Comparison of ENCODE assay signal across 8 cellular contexts in genomic region chr17:39927928-39928867, GRCh38. TPM values are rescaled to one million over a fixed set of nuclear protein-coding genes. Genes with fewer than 3 reads are reported as not detected.
A peak's percentile ranks its signal among the peaks of the same experiment; 100 is the strongest.
DNase-seq lines count a peak whose midpoint lies in the region; ATAC-seq, FAIRE-seq and TF ChIP-seq lines count a peak whose summit lies in the region.

No MANE protein-coding gene starts in this region.

- no peaks in the 10 kb centered on the region for H3K27me3 Mint-ChIP-seq in activated CD4-positive, alpha-beta T cell treated with anti-CD3 and anti-CD28 coated beads, Interleukin-2, amount 10 ng/mL, durations not matched to agents 7 days and 5 days
- no peaks in the 10 kb centered on the region for H3K27me3 Mint-ChIP-seq in astrocyte (ENCODE audit: low read depth, unreplicated experiment)
- H3K27me3 Mint-ChIP-seq in stimulated activated memory B cell treated with anti-CD40 and anti-IgM and Interleukin-4, amounts not matched to agents 10 μg/mL and 1 μg/mL and 100 μg/mL, for 72 hours, result no peaks in the 10 kb centered on the region

- H4K20me1 ChIP-seq in astrocyte (ENCODE audit: insufficient read depth, low read length), result peaks cover 37% of the 10 kb centered on the region

- peaks cover 46% of the 10 kb centered on the region for H3K4me1 Mint-ChIP-seq in activated CD4-positive, alpha-beta T cell treated with anti-CD3 and anti-CD28 coated beads, Interleukin-2, amount 10 ng/mL, durations not matched to agents 7 days and 5 days
- peaks cover 30% of the 10 kb centered on the region for H3K4me1 Mint-ChIP-seq in astrocyte (ENCODE audit: low read depth, unreplicated experiment)
- H3K4me1 Mint-ChIP-seq in stimulated activated memory B cell treated with anti-CD40 and anti-IgM and Interleukin-4, amounts not matched to agents 10 μg/mL and 1 μg/mL and 100 μg/mL, for 72 hours, result peaks cover 62% of the 10 kb centered on the region

- peak overlapping the region; percentile 49 for H3K27ac ChIP-seq in HL-60 (replicated peaks)
- peak overlapping the region; percentile 98 for H3K27ac ChIP-seq in astrocyte (ENCODE audit: low read depth, low read length)

- H3K79me2 ChIP-seq in astrocyte (ENCODE audit: insufficient read depth, low read length), result peaks cover 39% of the 10 kb centered on the region

- TF ChIP-seq CTCF in HL-60 (IDR thresholded peaks at IDR 0.05; ENCODE audit: insufficient read depth, low read length), result no peak
- TF ChIP-seq CTCF in astrocyte (IDR thresholded peaks at IDR 0.05; ENCODE audit: insufficient read depth, low read depth, low read length), result no peak

- H3K4me3 ChIP-seq in HL-60 (replicated peaks; ENCODE audit: insufficient read depth, low read length) (peak overlapping the region; percentile 94), astrocyte (ENCODE audit: insufficient read depth, low read depth, low read length) (peak overlapping the region; percentile 81)

- no peaks in the 10 kb centered on the region for H3K9me3 Mint-ChIP-seq in activated CD4-positive, alpha-beta T cell treated with anti-CD3 and anti-CD28 coated beads, Interleukin-2, amount 10 ng/mL, durations not matched to agents 7 days and 5 days
- H3K9me3 Mint-ChIP-seq in astrocyte (ENCODE audit: unreplicated experiment), result no peaks in the 10 kb centered on the region
- H3K9me3 Mint-ChIP-seq in stimulated activated memory B cell treated with anti-CD40 and anti-IgM and Interleukin-4, amounts not matched to agents 10 μg/mL and 1 μg/mL and 100 μg/mL, for 72 hours, result no peaks in the 10 kb centered on the region

- FAIRE-seq in astrocyte (lab: Jason Lieb, UNC), result no peak

- H3K4me2 ChIP-seq in astrocyte (ENCODE audit: low read length), result peak overlapping the region; percentile 100

- H3K27ac Mint-ChIP-seq in activated CD4-positive, alpha-beta T cell treated with anti-CD3 and anti-CD28 coated beads, Interleukin-2, amount 10 ng/mL, durations not matched to agents 7 days and 5 days, result peak overlapping the region; percentile 97
- peak overlapping the region; percentile 93 for H3K27ac Mint-ChIP-seq in astrocyte (ENCODE audit: unreplicated experiment)
- peak overlapping the region; percentile 87 for H3K27ac Mint-ChIP-seq in stimulated activated memory B cell treated with anti-CD40 and anti-IgM and Interleukin-4, amounts not matched to agents 10 μg/mL and 1 μg/mL and 100 μg/mL, for 72 hours

- H3K27me3 ChIP-seq in HL-60 (ENCODE audit: insufficient read depth, poor library complexity, severe bottlenecking), result no peaks in the 10 kb centered on the region
- no peaks in the 10 kb centered on the region for H3K27me3 ChIP-seq in astrocyte (ENCODE audit: insufficient read depth, low read length)

- H3K36me3 Mint-ChIP-seq in activated CD4-positive, alpha-beta T cell treated with anti-CD3 and anti-CD28 coated beads, Interleukin-2, amount 10 ng/mL, durations not matched to agents 7 days and 5 days (ENCODE audit: low read depth), result peaks cover 22% of the 10 kb centered on the region
- peaks cover 5% of the 10 kb centered on the region for H3K36me3 Mint-ChIP-seq in astrocyte (ENCODE audit: low read depth, unreplicated experiment)
- H3K36me3 Mint-ChIP-seq in stimulated activated memory B cell treated with anti-CD40 and anti-IgM and Interleukin-4, amounts not matched to agents 10 μg/mL and 1 μg/mL and 100 μg/mL, for 72 hours, result peaks cover 10% of the 10 kb centered on the region

- DNase-seq in activated CD4-positive, alpha-beta T cell treated with anti-CD3 and anti-CD28 coated beads, Interleukin-2, amount 10 ng/mL, durations not matched to agents 7 days and 5 days, result no peak
- no peak for DNase-seq in activated CD4-positive, alpha-beta T cell treated with anti-CD3 and anti-CD28 coated beads, Interleukin-2, amount 50 U/mL, for 1 hour
- no peak for DNase-seq in HL-60 (ENCODE audit: low read depth in 1 of 2, low spot score in 1 of 2)
- no peak for DNase-seq in astrocyte (ENCODE audit: low read depth)
- DNase-seq in iPS-NIHi7 (ENCODE audit: extremely low spot score), result peak; percentile 74
- no peak for DNase-seq in NCI-H69 (lab: John Stamatoyannopoulos, UW)
- no peak for DNase-seq in cerebellar cortex (ENCODE audit: low spot score)

- POLR2A ChIA-PET in activated CD4-positive, alpha-beta T cell treated with anti-CD3 and anti-CD28 coated beads, Interleukin-2, amount 10 ng/mL, durations not matched to agents 7 days and 5 days (lab: Charles Lee), result interaction anchor here (0.6 kb wide), 1 partner anchor 173 kb away, joined by 4 read pairs; no protein-coding TSS in a partner anchor

- CTCF ChIA-PET in activated CD4-positive, alpha-beta T cell treated with anti-CD3 and anti-CD28 coated beads, Interleukin-2, amount 10 ng/mL, durations not matched to agents 7 days and 5 days (lab: Charles Lee), result interaction anchor here (0.6 to 1.8 kb wide), 5 partner anchors 10 to 283 kb away, joined by 3 to 5 read pairs (median 3); no protein-coding TSS in a partner anchor

- H3K36me3 ChIP-seq in astrocyte (ENCODE audit: insufficient read depth, low read length), result no peaks in the 10 kb centered on the region

- no peaks in the 10 kb centered on the region for H3K9me3 ChIP-seq in astrocyte (ENCODE audit: insufficient read depth, low read depth, low read length)

- H2AFZ ChIP-seq in astrocyte (ENCODE audit: low read depth, low read length), result peak overlapping the region; percentile 66

- peak; percentile 24 for ATAC-seq in stimulated activated memory B cell treated with anti-CD40 and anti-IgM and Interleukin-4, amounts not matched to agents 10 μg/mL and 1 μg/mL and 100 μg/mL, for 72 hours

- peaks cover 51% of the 10 kb centered on the region for H3K4me1 ChIP-seq in astrocyte (ENCODE audit: insufficient read depth, low read length)

- peak overlapping the region; percentile 87 for H3K9ac ChIP-seq in astrocyte (ENCODE audit: low read length)

- H3K4me3 Mint-ChIP-seq in activated CD4-positive, alpha-beta T cell treated with anti-CD3 and anti-CD28 coated beads, Interleukin-2, amount 10 ng/mL, durations not matched to agents 7 days and 5 days, result peak overlapping the region; percentile 84
- H3K4me3 Mint-ChIP-seq in astrocyte (ENCODE audit: unreplicated experiment), result peak overlapping the region; percentile 89
- H3K4me3 Mint-ChIP-seq in stimulated activated memory B cell treated with anti-CD40 and anti-IgM and Interleukin-4, amounts not matched to agents 10 μg/mL and 1 μg/mL and 100 μg/mL, for 72 hours, result peak overlapping the region; percentile 86

RNA-seq across cellular contexts. Expression of gene LRRC3C, which starts 0.7 kb away (rescaled TPM):
- total RNA-seq in activated CD4-positive, alpha-beta T cell treated with anti-CD3 and anti-CD28 coated beads, Interleukin-2, amount 10 ng/mL, durations not matched to agents 7 days and 5 days, result not detected
- not detected in 2 replicates for total RNA-seq in astrocyte

RNA-seq across cellular contexts. Expression of gene ORMDL3, which starts 0.8 kb away (rescaled TPM):
- total RNA-seq in activated CD4-positive, alpha-beta T cell treated with anti-CD3 and anti-CD28 coated beads, Interleukin-2, amount 10 ng/mL, durations not matched to agents 7 days and 5 days, result 100 to 1,000 TPM; 152 TPM
- 65.3 and 70.2 TPM in 2 replicates for total RNA-seq in astrocyte

RNA-seq across cellular contexts. Expression of gene GSDMB, which starts 9.8 kb away (rescaled TPM):
- total RNA-seq in activated CD4-positive, alpha-beta T cell treated with anti-CD3 and anti-CD28 coated beads, Interleukin-2, amount 10 ng/mL, durations not matched to agents 7 days and 5 days, result 10 to 100 TPM; 55.4 to 63.1 TPM
- total RNA-seq in astrocyte, result 12.1 and 12.4 TPM in 2 replicates

RNA-seq across cellular contexts. Expression of gene GSDMA, which starts 34.6 kb away (rescaled TPM):
- 1 to 10 TPM in 1 of 2 experiments, under 1 TPM in 1; 0.89 to 1.5 TPM for total RNA-seq in activated CD4-positive, alpha-beta T cell treated with anti-CD3 and anti-CD28 coated beads, Interleukin-2, amount 10 ng/mL, durations not matched to agents 7 days and 5 days
- total RNA-seq in astrocyte, result not detected in 2 replicates

RNA-seq across cellular contexts. Expression of gene PSMD3, which starts 52.4 kb away (rescaled TPM):
- 10 to 100 TPM; 88.4 to 94.9 TPM for total RNA-seq in activated CD4-positive, alpha-beta T cell treated with anti-CD3 and anti-CD28 coated beads, Interleukin-2, amount 10 ng/mL, durations not matched to agents 7 days and 5 days
- 129 and 134 TPM in 2 replicates for total RNA-seq in astrocyte
